Comparison of ENCODE assay signal across 1 cellular context in genomic region chr7:122315507-122316466, GRCh38.
TF ChIP-seq lines count a peak whose summit lies in the region.

No MANE protein-coding gene starts in this region.

TF ChIP-seq in WTC11, 78 proteins besides CTCF, POLR2A, EP300 and RAD21 (continued from another document):
- no peak for TF ChIP-seq ZBTB21 (CRISPR knock-in tag; IDR thresholded peaks at IDR 0.05; ENCODE audit: borderline replicate concordance)
